ENCODE assay signal across 28 cellular contexts in genomic region chr3:115595611-115596010, GRCh38. TPM values are rescaled to one million over a fixed set of nuclear protein-coding genes. Genes with fewer than 3 reads are reported as not detected.
"Had no signal": no experiment of that assay in that cellular context is flagged by ENCODE, and none has a peak within 500 bp of the region (broad histone marks: within the 10 kb centered on the region; RNA-seq: fewer than 3 reads in every experiment).

No MANE protein-coding gene starts in this region.

- H3K36me3 ChIP-seq: cardiac muscle cell, gastroesophageal sphincter, heart right ventricle, prostate gland, spleen, thoracic aorta, upper lobe of left lung had no signal

- H3K9me3 Mint-ChIP-seq: immature natural killer cell had no signal

- H3K27me3 ChIP-seq: cardiac muscle cell, dorsolateral prefrontal cortex, gastroesophageal sphincter, heart right ventricle, spleen, upper lobe of left lung had no signal

- ATAC-seq: activated CD8-positive, alpha-beta T cell treated with anti-CD3 and anti-CD28 coated beads for 36 hours; activated naive CD8-positive, alpha-beta T cell treated with anti-CD3 and anti-CD28 coated beads, Interleukin-2, amount 50 U/mL, for 24 hours; gastroesophageal sphincter; heart right ventricle; mucosa of descending colon; right cardiac atrium; stimulated activated naive B cell treated with anti-CD40 and anti-IgM and Interleukin-4, amounts not matched to agents 10 μg/mL and 1 μg/mL and 100 μg/mL, for 72 hours had no signal

- DNase-seq: activated B cell treated with CpG ODN at 0.5 μM for 24 hours; activated CD4-positive, alpha-beta T cell treated with anti-CD3 and anti-CD28 coated beads for 48 hours; activated CD8-positive, alpha-beta T cell treated with anti-CD3 and anti-CD28 coated beads for 36 hours; activated naive CD4-positive, alpha-beta T cell treated with anti-CD3 and anti-CD28 coated beads for 36 hours; activated naive CD8-positive, alpha-beta T cell treated with anti-CD3 and anti-CD28 coated beads, Interleukin-2, amount 50 U/mL, for 24 hours; activated T-cell treated with anti-CD3 and anti-CD28 coated beads, Interleukin-2, amount 50 U/mL, for 1 hour; aorta; dorsolateral prefrontal cortex; endodermal cell; heart right ventricle; immature natural killer cell; mucosa of descending colon; naive B cell; right cardiac atrium; spleen; stimulated activated naive B cell treated with anti-CD40 and anti-IgM and Interleukin-4, amounts not matched to agents 10 μg/mL and 1 μg/mL and 100 μg/mL, for 72 hours; SW 1271; upper lobe of left lung had no signal

- H3K9me3 ChIP-seq: mucosa of descending colon, prostate gland, thoracic aorta had no signal

- H3K4me1 ChIP-seq: gastroesophageal sphincter, heart right ventricle, prostate gland, spleen, upper lobe of left lung had no signal

- FAIRE-seq: TTC549 had no signal

- H3K27ac Mint-ChIP-seq: activated B cell treated with CpG ODN at 0.5 μM for 24 hours; activated CD8-positive, alpha-beta T cell treated with anti-CD3 and anti-CD28 coated beads for 36 hours; activated naive CD4-positive, alpha-beta T cell treated with anti-CD3 and anti-CD28 coated beads for 36 hours; activated naive CD8-positive, alpha-beta T cell treated with anti-CD3 and anti-CD28 coated beads, Interleukin-2, amount 50 U/mL, for 24 hours; activated T-helper 2 cell treated with anti-CD3 and anti-CD28 coated beads, Interferon-gamma antibody, Interleukin-2, Interleukin-4, amounts not matched to agents 10 μg/mL and 5 μg/mL and 100 μg/mL, durations not matched to agents 14 hours and 24 hours and 36 hours; endodermal cell; immature natural killer cell; memory B cell; stimulated activated naive B cell treated with anti-CD40 and anti-IgM and Interleukin-4, amounts not matched to agents 10 μg/mL and 1 μg/mL and 100 μg/mL, for 72 hours had no signal

- H3K4me3 ChIP-seq: cardiac muscle cell, dorsolateral prefrontal cortex, gastroesophageal sphincter, heart right ventricle, mucosa of descending colon, prostate gland, spleen, thoracic aorta, upper lobe of left lung had no signal

- H3K36me3 Mint-ChIP-seq: immature natural killer cell had no signal

- H3K27ac ChIP-seq: cardiac muscle cell, dorsolateral prefrontal cortex, epithelial cell of prostate, gastroesophageal sphincter, heart right ventricle, prostate gland, spleen, thoracic aorta, upper lobe of left lung had no signal

RNA-seq across cellular contexts. Expression of gene GAP43, which starts 27.7 kb away (rescaled TPM):
- total RNA-seq: activated B cell treated with CpG ODN at 0.5 μM for 24 hours; activated CD8-positive, alpha-beta T cell treated with anti-CD3 and anti-CD28 coated beads for 36 hours; activated T-helper 2 cell treated with anti-CD3 and anti-CD28 coated beads, Interferon-gamma antibody, Interleukin-2, Interleukin-4, amounts not matched to agents 10 μg/mL and 5 μg/mL and 100 μg/mL, durations not matched to agents 14 hours and 24 hours and 36 hours; liver; T-helper 2 cell treated with Interferon-gamma antibody and Interleukin-4, amounts not matched to agents 100 ng/mL and 5 ng/mL, for 36 hours had no signal
- polyA plus RNA-seq: immature natural killer cell had no signal
